Comparison of ENCODE assay signal across 8 cellular contexts in the genomic region with DNA sequence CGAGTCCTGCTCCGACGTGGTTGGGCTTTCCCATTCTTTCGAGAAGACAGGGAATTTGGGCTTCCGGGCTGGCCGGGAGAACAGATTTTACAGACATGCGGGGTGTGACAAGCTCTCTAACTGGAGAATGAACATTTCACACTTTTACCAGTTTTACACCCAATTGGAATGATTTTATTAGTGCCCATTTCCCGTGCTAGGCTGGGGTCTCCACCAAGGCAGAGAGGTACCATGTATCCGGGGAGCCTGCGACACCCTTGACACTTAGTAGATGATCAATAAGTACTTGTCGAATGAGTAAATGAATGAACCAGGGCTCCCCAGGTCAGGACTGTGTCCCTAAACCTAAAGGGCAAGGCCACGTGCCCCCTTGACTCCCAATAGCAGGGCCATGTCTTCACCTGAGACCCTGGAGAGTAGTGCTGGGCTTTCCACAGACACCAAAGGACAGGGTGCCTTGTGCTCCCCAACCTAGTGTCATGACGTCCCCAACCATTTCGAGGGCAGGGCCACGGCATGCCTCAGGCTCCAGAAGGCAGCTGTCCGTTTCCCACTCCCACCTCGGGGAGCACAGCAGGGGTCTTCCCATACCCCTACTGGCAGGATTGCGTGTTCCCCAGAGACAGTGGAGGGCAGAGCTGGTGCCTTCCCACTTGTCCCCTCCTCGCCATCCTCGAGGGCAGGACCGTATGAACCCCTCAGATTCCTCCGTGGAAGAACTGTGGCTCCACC. TPM values are rescaled to one million over a fixed set of nuclear protein-coding genes. Genes with fewer than 3 reads are reported as not detected.
A peak's percentile ranks its signal among the peaks of the same experiment; 100 is the strongest.
DNase-seq lines count a peak whose midpoint lies in the region; ATAC-seq, FAIRE-seq and TF ChIP-seq lines count a peak whose summit lies in the region.

No MANE protein-coding gene starts in this region.

- H3K9ac ChIP-seq in K562 (ENCODE audit: insufficient read depth in 1 of 2, low read depth in 2 of 2, low read length in 2 of 2) (peak overlapping the region; percentile 79 to 97), HepG2 (ENCODE audit: insufficient read depth, low read depth, low read length) (peak overlapping the region; percentile 85), subcutaneous abdominal adipose tissue (ENCODE audit: low read length in 5 of 5) (peak overlapping the region; percentile 86 to 95 (median 92))

- WGBS in K562 (ENCODE audit: insufficient coverage, low coverage, missing lambda C conversion rate) = 10% methylated on average over 22 of the region's 22 CpGs
- WGBS in HepG2 (ENCODE audit: low lambda C conversion rate) = 1% methylated on average over 9 of the region's 22 CpGs

- H3K27me3 ChIP-seq in K562 (ENCODE audit: control insufficient read depth in 2 of 2, insufficient read depth in 2 of 2, low read length in 2 of 2) (no peaks in the 10 kb centered on the region; a peak in 1 of 5 replicates), HepG2 (ENCODE audit: control insufficient read depth in 1 of 2, insufficient read depth in 2 of 2, low read length in 2 of 2) (no peaks in the 10 kb centered on the region; a peak in 1 of 5 replicates), subcutaneous abdominal adipose tissue (ENCODE audit: control insufficient read depth in 5 of 5, insufficient read depth in 4 of 5, low read length in 5 of 5) (peaks cover 0 to 3% (median 0%) of the 10 kb centered on the region in 5 donors)

- no peak for TF ChIP-seq RAD21 in K562 (CRISPR knock-in tag; conservative IDR thresholded peaks at IDR 0.05 in 1 of 2, IDR thresholded peaks at IDR 0.05 in 1 of 2)
- TF ChIP-seq RAD21 in HepG2 (CRISPR knock-in tag; IDR thresholded peaks at IDR 0.05) = no peak

- peak; percentile 11 for TF ChIP-seq CTCF in GM12873 (IDR thresholded peaks at IDR 0.05; ENCODE audit: insufficient read depth, low read depth, low read length, missing control alignments)
- peak in 2 of 3 experiments; percentile 3 to 32; a peak in 1 of 6 replicates for TF ChIP-seq CTCF in K562 (IDR thresholded peaks at IDR 0.05 in 2 of 3, conservative IDR thresholded peaks at IDR 0.05 in 1 of 3; ENCODE audit: insufficient read depth in 2 of 3, low read depth in 1 of 3, low read length in 3 of 3)
- no peak; the same call in 1 of the 2 replicates for TF ChIP-seq CTCF in HepG2 (CRISPR knock-in tag; IDR thresholded peaks at IDR 0.05)

- CTCF ChIA-PET in K562 (lab: Yijun Ruan, JAX; ENCODE audit: low intra/inter-chr PET ratio) = interaction anchor here (0.6 kb wide), 1 partner anchor 104 kb away, joined by 3 read pairs; no protein-coding TSS in a partner anchor
- CTCF ChIA-PET in HepG2 (lab: Yijun Ruan, JAX; ENCODE audit: low intra/inter-chr PET ratio, low total read pairs) = no interaction called here

- in situ Hi-C loops in K562 (cut with MboI) (loop anchor here (10.0 kb wide), 2 partner anchors 207 to 337 kb away; a partner anchor contains a TSS), HepG2 (cut with HindIII; ENCODE audit: extremely low pct_ligation_motif_present, low pct_unique_long_range_greater_than_20kb) (loop anchor here (25.0 kb wide), 1 partner anchor 325 kb away; a partner anchor contains a TSS)

- H2AFZ ChIP-seq in K562 (ENCODE audit: low read depth, low read length) (peak overlapping the region; percentile 99), HepG2 (ENCODE audit: low read length) (no peak overlapping the region)

- peaks cover 18 to 33% of the 10 kb centered on the region in 2 experiments; a peak in 4 of 5 replicates for H3K4me1 ChIP-seq in K562 (replicated peaks in 1 of 2; ENCODE audit: control insufficient read depth in 2 of 2, insufficient read depth in 2 of 2, low read length in 2 of 2)
- H3K4me1 ChIP-seq in HepG2 (ENCODE audit: insufficient read depth, low read length) = peaks cover 49% of the 10 kb centered on the region
- peaks cover 16 to 72% (median 58%) of the 10 kb centered on the region in 5 donors for H3K4me1 ChIP-seq in subcutaneous abdominal adipose tissue (ENCODE audit: control insufficient read depth in 5 of 5, insufficient read depth in 5 of 5, low read length in 5 of 5)

- no peaks in the 10 kb centered on the region for H3K9me3 ChIP-seq in K562 (replicated peaks; ENCODE audit: control insufficient read depth, insufficient read depth, low read depth, low read length)
- H3K9me3 ChIP-seq in HepG2 (ENCODE audit: low read length) = no peaks in the 10 kb centered on the region
- H3K9me3 ChIP-seq in subcutaneous abdominal adipose tissue (ENCODE audit: control insufficient read depth in 5 of 5, low read length in 5 of 5) = no peaks in the 10 kb centered on the region

- peak overlapping the region; percentile 83 for H3K27ac ChIP-seq in K562 (ENCODE audit: extremely low read depth, low read depth, low read length)
- H3K27ac ChIP-seq in HepG2 (ENCODE audit: extremely low read length, insufficient read depth, low read length) = peak overlapping the region; percentile 75
- H3K27ac ChIP-seq in subcutaneous abdominal adipose tissue (ENCODE audit: low read depth, low read length) = peak overlapping the region; percentile 98

- TF ChIP-seq POLR2A in K562 (conservative IDR thresholded peaks at IDR 0.05) (no peak; the same call in 1 of the 2 replicates), HepG2 (IDR thresholded peaks at IDR 0.05; ENCODE audit: insufficient read depth in 1 of 2, low read depth in 2 of 2, low read length in 2 of 2) (no peak; a peak in 2 of 4 replicates)

- no peaks in the 10 kb centered on the region for H3K9me1 ChIP-seq in K562 (ENCODE audit: control insufficient read depth, insufficient read depth, low read length)

- peak; percentile 4 for ATAC-seq in K562
- peak; percentile 8 for ATAC-seq in HepG2
- ATAC-seq in GM18907 (IDR thresholded peaks at IDR 0.05; ENCODE audit: unreplicated experiment) = no peak
- no peak for ATAC-seq in HG03175 (IDR thresholded peaks at IDR 0.05; ENCODE audit: unreplicated experiment)

- H3K36me3 ChIP-seq in K562 (ENCODE audit: control insufficient read depth, insufficient read depth, low read length) = peaks cover 55% of the 10 kb centered on the region
- H3K36me3 ChIP-seq in HepG2 (replicated peaks in 1 of 2; ENCODE audit: control insufficient read depth in 1 of 2, insufficient read depth in 2 of 2, low read length in 2 of 2) = peaks cover 2 to 22% of the 10 kb centered on the region in 2 experiments; a peak in 4 of 5 replicates
- peaks cover 0 to 45% (median 35%) of the 10 kb centered on the region in 5 donors for H3K36me3 ChIP-seq in subcutaneous abdominal adipose tissue (ENCODE audit: control insufficient read depth in 5 of 5, insufficient read depth in 5 of 5, low read length in 5 of 5)

- TSS peak; percentile 60 for BruUV-seq in K562 (replicated peaks; lab: Mats Ljungman, UMichigan)
- BruUV-seq in HepG2 (replicated peaks; lab: Mats Ljungman, UMichigan) = TSS peak; percentile 70

- intact Hi-C loops in K562 (cut with micrococcal nuclease) = loop anchor here (1.0 to 10.0 kb wide), 6 partner anchors 28 to 517 kb away; a partner anchor contains a TSS
- intact Hi-C loops in HepG2 (cut with micrococcal nuclease; ENCODE audit: unreplicated experiment) = loop anchor here (1.0 to 10.0 kb wide), 4 partner anchors 27 to 145 kb away; a partner anchor contains a TSS

- FAIRE-seq in K562 (lab: Jason Lieb, UNC) (no peak), HepG2 (lab: Jason Lieb, UNC) (no peak)

- H3K4me3 ChIP-seq in K562 = peak overlapping the region; percentile 90
- peak overlapping the region; percentile 59 to 96 (median 88) for H3K4me3 ChIP-seq in HepG2 (replicated peaks in 1 of 3; ENCODE audit: insufficient read depth in 1 of 3, low read depth in 2 of 3, low read length in 3 of 3)
- H3K4me3 ChIP-seq in subcutaneous abdominal adipose tissue (ENCODE audit: low read depth in 1 of 5, low read length in 5 of 5) = peak overlapping the region; percentile 80 to 94 (median 91)

- H4K20me1 ChIP-seq in K562 (replicated peaks; ENCODE audit: control insufficient read depth, insufficient read depth, low read length) = no peaks in the 10 kb centered on the region
- no peaks in the 10 kb centered on the region for H4K20me1 ChIP-seq in HepG2 (ENCODE audit: insufficient read depth, low read length)

- DNase-seq in NCI-H69 (lab: John Stamatoyannopoulos, UW) (peak; percentile 53), K562 (ENCODE audit: extremely low read depth in 1 of 4, low spot score in 3 of 4) (peak in 2 of 4 experiments; percentile 41 to 45), HepG2 (ENCODE audit: low spot score) (no peak), islet precursor cell (no peak)

- H3K79me2 ChIP-seq in K562 (ENCODE audit: control insufficient read depth, insufficient read depth, low read length) (peaks cover 43% of the 10 kb centered on the region), HepG2 (ENCODE audit: insufficient read depth, low read length) (peaks cover 49% of the 10 kb centered on the region)

- H3K4me2 ChIP-seq in K562 (ENCODE audit: insufficient read depth, low read length) (peak overlapping the region; percentile 98), HepG2 (ENCODE audit: low read depth, low read length) (peak overlapping the region; percentile 98)

- POLR2A ChIA-PET in K562 (lab: Yijun Ruan, JAX) = interaction anchor here (0.7 to 5.0 kb wide), 12 partner anchors 9 to 493 kb away, joined by 3 to 55 read pairs (median 3); a partner anchor contains a TSS
- POLR2A ChIA-PET in HepG2 (lab: Yijun Ruan, JAX) = interaction anchor here (0.8 to 7.0 kb wide), 14 partner anchors 10 to 328 kb away, joined by 3 to 179 read pairs (median 5); a partner anchor contains a TSS

- TF ChIP-seq EP300 in K562 (IDR thresholded peaks at IDR 0.05; ENCODE audit: low read length) (no peak), HepG2 (IDR thresholded peaks at IDR 0.05; ENCODE audit: low read depth in 2 of 2, low read length in 2 of 2) (no peak), HepG2 (CRISPR knock-in tag; IDR thresholded peaks at IDR 0.05; ENCODE audit: borderline replicate concordance) (no peak)

RNA-seq across cellular contexts. Expression of a gene that starts 0.7 kb away (rescaled TPM):
- 14.4 and 29.3 TPM in 2 replicates for total RNA-seq in K562 (2011; cell fraction: chromatin; rRNA removed; ENCODE audit: low replicate concordance)
- total RNA-seq in K562 (2011; cell fraction: nucleolus; rRNA removed) = 19.7 and 21.7 TPM in 2 replicates
- 17.0 and 17.3 TPM in 2 replicates for total RNA-seq in K562 (2011; cell fraction: nucleoplasm; rRNA removed)
- total RNA-seq in K562 (2014; rRNA removed) = 13.3 and 25.3 TPM in 2 replicates
- 3.2 and 3.3 TPM in 2 replicates for total RNA-seq in K562 (2014; rRNA removed; fragmentation: Illumina TruSeq; extraction: Trizol)
- total RNA-seq in K562 (2015; rRNA removed; fragmentation: Illumina TruSeq; extraction: Trizol) = 4.1 and 5.0 TPM in 2 replicates
- total RNA-seq in K562 (2021) = 33.0 and 33.1 TPM in 2 replicates
- polyA plus RNA-seq in K562 (2011; rRNA removed) = 37.6 and 37.8 TPM in 2 replicates
- 45.5 and 50.8 TPM in 2 replicates for polyA plus RNA-seq in K562 (2011; cell fraction: cytosol; rRNA removed)
- polyA plus RNA-seq in K562 (2011; cell fraction: nucleus; rRNA removed) = 61.3 and 86.0 TPM in 2 replicates
- 32.0 and 43.5 TPM in 2 replicates for polyA plus RNA-seq in K562 (2012)
- polyA plus RNA-seq in K562 (2014; fragmentation: Illumina TruSeq; extraction: Trizol) = 39.2 and 47.3 TPM in 2 replicates
- polyA plus RNA-seq in K562 (2014; fragmentation: Nextera tagmentation; extraction: Ambion mirVana) = 10 to 100 TPM; 19.5 to 37.7 TPM
- 27.6 and 37.7 TPM in 2 replicates for polyA plus RNA-seq in K562 (2014; rRNA removed)
- 29.7 and 37.4 TPM in 2 replicates for polyA minus RNA-seq in K562 (2011; rRNA and poly(A)+ RNA removed)
- 21.7 and 26.8 TPM in 2 replicates for polyA minus RNA-seq in K562 (2011; cell fraction: cytosol; rRNA and poly(A)+ RNA removed)
- 24.2 and 32.2 TPM in 2 replicates for polyA minus RNA-seq in K562 (2011; cell fraction: nucleus; rRNA and poly(A)+ RNA removed)
- 7.6 and 14.5 TPM in 2 replicates for total RNA-seq in HepG2 (2016; rRNA removed; fragmentation: Illumina TruSeq; extraction: Trizol)
- 2.5 and 3.5 TPM in 2 replicates for total RNA-seq in HepG2 (2016; cell fraction: cytosol; rRNA removed; fragmentation: Illumina TruSeq; extraction: Trizol; ENCODE audit: low read depth)
- total RNA-seq in HepG2 (2016; cell fraction: insoluble cytoplasmic fraction; rRNA removed; fragmentation: Illumina TruSeq; extraction: Trizol) = 7.2 and 14.6 TPM in 2 replicates
- total RNA-seq in HepG2 (2016; cell fraction: membrane; rRNA removed; fragmentation: Illumina TruSeq; extraction: Trizol) = 6.0 and 6.5 TPM in 2 replicates
- total RNA-seq in HepG2 (2016; cell fraction: nucleus; rRNA removed; fragmentation: Illumina TruSeq; extraction: Trizol) = 9.8 and 11.0 TPM in 2 replicates
- polyA plus RNA-seq in HepG2 (2011; rRNA removed) = 32.7 and 36.6 TPM in 2 replicates
- polyA plus RNA-seq in HepG2 (2011; cell fraction: cytosol; rRNA removed) = 31.0 and 32.2 TPM in 2 replicates
- polyA plus RNA-seq in HepG2 (2011; cell fraction: nucleus; rRNA removed) = 53.7 and 60.9 TPM in 2 replicates
- polyA plus RNA-seq in HepG2 (2012) = 19.9 and 22.6 TPM in 2 replicates
- 2.8 and 2.9 TPM in 2 replicates for polyA plus RNA-seq in HepG2 (2016; cell fraction: cytosol; fragmentation: Illumina TruSeq; extraction: Trizol; ENCODE audit: low read depth)
- polyA plus RNA-seq in HepG2 (2016; cell fraction: insoluble cytoplasmic fraction; fragmentation: Illumina TruSeq; extraction: Trizol; ENCODE audit: low read depth) = 51.1 and 57.2 TPM in 2 replicates
- polyA plus RNA-seq in HepG2 (2016; cell fraction: membrane; fragmentation: Illumina TruSeq; extraction: Trizol; ENCODE audit: low read depth) = 9.0 and 9.6 TPM in 2 replicates
- polyA plus RNA-seq in HepG2 (2016; cell fraction: nucleus; fragmentation: Illumina TruSeq; extraction: Trizol; ENCODE audit: insufficient read depth, low read depth) = 48.1 and 53.6 TPM in 2 replicates
- polyA minus RNA-seq in HepG2 (2011; rRNA and poly(A)+ RNA removed; ENCODE audit: low replicate concordance) = 15.6 and 54.6 TPM in 2 replicates
- 19.7 and 21.8 TPM in 2 replicates for polyA minus RNA-seq in HepG2 (2011; cell fraction: cytosol; rRNA and poly(A)+ RNA removed)
- 13.9 and 15.8 TPM in 2 replicates for polyA minus RNA-seq in HepG2 (2011; cell fraction: nucleus; rRNA and poly(A)+ RNA removed)

RNA-seq across cellular contexts. Expression of a gene that starts 0.9 kb away (rescaled TPM):
- 89.1 and 251 TPM in 2 replicates for total RNA-seq in K562 (2011; cell fraction: chromatin; rRNA removed; ENCODE audit: low replicate concordance)
- 210 and 237 TPM in 2 replicates for total RNA-seq in K562 (2011; cell fraction: nucleolus; rRNA removed)
- total RNA-seq in K562 (2011; cell fraction: nucleoplasm; rRNA removed) = 121 and 146 TPM in 2 replicates
- total RNA-seq in K562 (2014; rRNA removed) (55.0 and 66.3 TPM in 2 replicates), K562 (2014; rRNA removed; fragmentation: Illumina TruSeq; extraction: Trizol) (23.6 and 34.5 TPM in 2 replicates), K562 (2015; rRNA removed; fragmentation: Illumina TruSeq; extraction: Trizol) (53.5 and 62.3 TPM in 2 replicates), K562 (2021) (66.8 and 67.9 TPM in 2 replicates), HepG2 (2016; rRNA removed; fragmentation: Illumina TruSeq; extraction: Trizol) (60.8 and 107 TPM in 2 replicates)
- polyA plus RNA-seq in K562 (2011; rRNA removed) (60.2 and 92.0 TPM in 2 replicates), K562 (2014; fragmentation: Illumina TruSeq; extraction: Trizol) (54.5 and 57.2 TPM in 2 replicates), K562 (2014; fragmentation: Nextera tagmentation; extraction: Ambion mirVana) (1 to 10 TPM; 4.0 to 7.9 TPM), K562 (2014; rRNA removed) (88.9 and 96.0 TPM in 2 replicates), HepG2 (2011; rRNA removed) (188 and 221 TPM in 2 replicates)
- 63.6 and 69.7 TPM in 2 replicates for polyA plus RNA-seq in K562 (2011; cell fraction: cytosol; rRNA removed)
- 347 and 373 TPM in 2 replicates for polyA plus RNA-seq in K562 (2011; cell fraction: nucleus; rRNA removed)
- polyA plus RNA-seq in K562 (2012) = 60.7 and 67.7 TPM in 2 replicates
- 66.3 and 72.1 TPM in 2 replicates for polyA minus RNA-seq in K562 (2011; rRNA and poly(A)+ RNA removed)
- polyA minus RNA-seq in K562 (2011; cell fraction: cytosol; rRNA and poly(A)+ RNA removed) = 31.5 and 38.0 TPM in 2 replicates
- 111 and 182 TPM in 2 replicates for polyA minus RNA-seq in K562 (2011; cell fraction: nucleus; rRNA and poly(A)+ RNA removed)
- total RNA-seq in HepG2 (2016; cell fraction: cytosol; rRNA removed; fragmentation: Illumina TruSeq; extraction: Trizol; ENCODE audit: low read depth) = 27.5 and 27.8 TPM in 2 replicates
- total RNA-seq in HepG2 (2016; cell fraction: insoluble cytoplasmic fraction; rRNA removed; fragmentation: Illumina TruSeq; extraction: Trizol) = 63.4 and 105 TPM in 2 replicates
- 52.7 and 55.5 TPM in 2 replicates for total RNA-seq in HepG2 (2016; cell fraction: membrane; rRNA removed; fragmentation: Illumina TruSeq; extraction: Trizol)
- total RNA-seq in HepG2 (2016; cell fraction: nucleus; rRNA removed; fragmentation: Illumina TruSeq; extraction: Trizol) = 75.4 and 87.9 TPM in 2 replicates
- polyA plus RNA-seq in HepG2 (2011; cell fraction: cytosol; rRNA removed) = 169 and 202 TPM in 2 replicates
- polyA plus RNA-seq in HepG2 (2011; cell fraction: nucleus; rRNA removed) = 588 and 662 TPM in 2 replicates
- polyA plus RNA-seq in HepG2 (2012) = 125 and 170 TPM in 2 replicates
- 44.3 and 47.9 TPM in 2 replicates for polyA plus RNA-seq in HepG2 (2016; cell fraction: cytosol; fragmentation: Illumina TruSeq; extraction: Trizol; ENCODE audit: low read depth)
- polyA plus RNA-seq in HepG2 (2016; cell fraction: insoluble cytoplasmic fraction; fragmentation: Illumina TruSeq; extraction: Trizol; ENCODE audit: low read depth) = 240 and 247 TPM in 2 replicates
- polyA plus RNA-seq in HepG2 (2016; cell fraction: membrane; fragmentation: Illumina TruSeq; extraction: Trizol; ENCODE audit: low read depth) = 62.9 and 66.6 TPM in 2 replicates
- polyA plus RNA-seq in HepG2 (2016; cell fraction: nucleus; fragmentation: Illumina TruSeq; extraction: Trizol; ENCODE audit: insufficient read depth, low read depth) = 290 and 311 TPM in 2 replicates
- 57.0 and 213 TPM in 2 replicates for polyA minus RNA-seq in HepG2 (2011; rRNA and poly(A)+ RNA removed; ENCODE audit: low replicate concordance)
- 80.2 and 80.3 TPM in 2 replicates for polyA minus RNA-seq in HepG2 (2011; cell fraction: cytosol; rRNA and poly(A)+ RNA removed)
- polyA minus RNA-seq in HepG2 (2011; cell fraction: nucleus; rRNA and poly(A)+ RNA removed) = 241 and 244 TPM in 2 replicates

RNA-seq across cellular contexts. Expression of a gene that starts 27.6 kb away (rescaled TPM):
- total RNA-seq in K562 (2011; cell fraction: chromatin; rRNA removed; ENCODE audit: low replicate concordance) = 34.0 and 89.9 TPM in 2 replicates
- total RNA-seq in K562 (2011; cell fraction: nucleolus; rRNA removed) = 19.0 and 27.6 TPM in 2 replicates
- total RNA-seq in K562 (2011; cell fraction: nucleoplasm; rRNA removed) = 36.4 and 39.6 TPM in 2 replicates
- total RNA-seq in K562 (2014; rRNA removed) = 32.8 and 35.0 TPM in 2 replicates
- total RNA-seq in K562 (2014; rRNA removed; fragmentation: Illumina TruSeq; extraction: Trizol) = 50.0 and 55.2 TPM in 2 replicates
- total RNA-seq in K562 (2015; rRNA removed; fragmentation: Illumina TruSeq; extraction: Trizol) = 44.7 and 47.6 TPM in 2 replicates
- total RNA-seq in K562 (2021) = 48.6 and 56.4 TPM in 2 replicates
- polyA plus RNA-seq in K562 (2011; rRNA removed) = 63.4 and 87.6 TPM in 2 replicates
- 27.9 and 44.8 TPM in 2 replicates for polyA plus RNA-seq in K562 (2011; cell fraction: cytosol; rRNA removed)
- polyA plus RNA-seq in K562 (2011; cell fraction: nucleus; rRNA removed) = 49.3 and 61.9 TPM in 2 replicates
- polyA plus RNA-seq in K562 (2012) = 27.8 and 43.2 TPM in 2 replicates
- 54.1 and 60.9 TPM in 2 replicates for polyA plus RNA-seq in K562 (2014; fragmentation: Illumina TruSeq; extraction: Trizol)
- 10 to 100 TPM; 15.7 to 19.8 TPM for polyA plus RNA-seq in K562 (2014; fragmentation: Nextera tagmentation; extraction: Ambion mirVana)
- polyA plus RNA-seq in K562 (2014; rRNA removed) = 48.7 and 50.3 TPM in 2 replicates
- polyA minus RNA-seq in K562 (2011; rRNA and poly(A)+ RNA removed) = 80.0 and 84.2 TPM in 2 replicates
- 41.3 and 44.5 TPM in 2 replicates for polyA minus RNA-seq in K562 (2011; cell fraction: cytosol; rRNA and poly(A)+ RNA removed)
- polyA minus RNA-seq in K562 (2011; cell fraction: nucleus; rRNA and poly(A)+ RNA removed) = 28.9 and 51.4 TPM in 2 replicates
- 32.6 and 41.1 TPM in 2 replicates for total RNA-seq in HepG2 (2016; rRNA removed; fragmentation: Illumina TruSeq; extraction: Trizol)
- 7.6 TPM in 2 replicates for total RNA-seq in HepG2 (2016; cell fraction: cytosol; rRNA removed; fragmentation: Illumina TruSeq; extraction: Trizol; ENCODE audit: low read depth)
- total RNA-seq in HepG2 (2016; cell fraction: insoluble cytoplasmic fraction; rRNA removed; fragmentation: Illumina TruSeq; extraction: Trizol) = 32.9 and 39.8 TPM in 2 replicates
- 12.8 and 14.5 TPM in 2 replicates for total RNA-seq in HepG2 (2016; cell fraction: membrane; rRNA removed; fragmentation: Illumina TruSeq; extraction: Trizol)
- total RNA-seq in HepG2 (2016; cell fraction: nucleus; rRNA removed; fragmentation: Illumina TruSeq; extraction: Trizol) = 30.2 and 32.6 TPM in 2 replicates
- polyA plus RNA-seq in HepG2 (2011; rRNA removed) = 25.9 and 27.4 TPM in 2 replicates
- polyA plus RNA-seq in HepG2 (2011; cell fraction: cytosol; rRNA removed) = 18.5 and 23.3 TPM in 2 replicates
- 19.5 and 22.8 TPM in 2 replicates for polyA plus RNA-seq in HepG2 (2011; cell fraction: nucleus; rRNA removed)
- polyA plus RNA-seq in HepG2 (2012) = 23.1 and 31.4 TPM in 2 replicates
- polyA plus RNA-seq in HepG2 (2016; cell fraction: cytosol; fragmentation: Illumina TruSeq; extraction: Trizol; ENCODE audit: low read depth) = 1.5 and 1.6 TPM in 2 replicates
- polyA plus RNA-seq in HepG2 (2016; cell fraction: insoluble cytoplasmic fraction; fragmentation: Illumina TruSeq; extraction: Trizol; ENCODE audit: low read depth) = 33.9 and 36.3 TPM in 2 replicates
- 5.4 and 5.9 TPM in 2 replicates for polyA plus RNA-seq in HepG2 (2016; cell fraction: membrane; fragmentation: Illumina TruSeq; extraction: Trizol; ENCODE audit: low read depth)
- 31.5 and 34.6 TPM in 2 replicates for polyA plus RNA-seq in HepG2 (2016; cell fraction: nucleus; fragmentation: Illumina TruSeq; extraction: Trizol; ENCODE audit: insufficient read depth, low read depth)
- 36.3 and 49.0 TPM in 2 replicates for polyA minus RNA-seq in HepG2 (2011; rRNA and poly(A)+ RNA removed; ENCODE audit: low replicate concordance)
- polyA minus RNA-seq in HepG2 (2011; cell fraction: cytosol; rRNA and poly(A)+ RNA removed) = 26.2 and 26.9 TPM in 2 replicates
- 37.9 and 47.6 TPM in 2 replicates for polyA minus RNA-seq in HepG2 (2011; cell fraction: nucleus; rRNA and poly(A)+ RNA removed)

Comparison
In these comparisons a context has a peak if more than half of its experiments do, and no peak if none do; other contexts are left out.
1. ATAC-seq: peak in K562 (single experiment) and HepG2 (single experiment); none in GM18907 (single experiment) and HG03175 (single experiment).
2. Peak in every context shown above with its lines, with median percentiles within 50 percentile points of each other: H3K27ac ChIP-seq, H3K4me3 ChIP-seq and H3K9ac ChIP-seq.